22 cellular contexts compared by ENCODE assay signal in genomic region chrX:16300831-16301230, GRCh38.
"Had no signal": no experiment of that assay in that cellular context is flagged by ENCODE, and none has a peak within 500 bp of the region (broad histone marks: within the 10 kb centered on the region; RNA-seq: fewer than 3 reads in every experiment).

No MANE protein-coding gene starts in this region.

- H3K4me1 ChIP-seq: colonic mucosa, esophagus muscularis mucosa, gastrocnemius medialis, heart right ventricle, left lung, lower lobe of right lung had no signal

- H3K27ac ChIP-seq: colonic mucosa, esophagus muscularis mucosa, gastrocnemius medialis, heart right ventricle, left lung, lower lobe of right lung had no signal

- FAIRE-seq: endometrium, islet of Langerhans, keratinocyte had no signal

- H3K36me3 ChIP-seq: colonic mucosa, esophagus muscularis mucosa, gastrocnemius medialis, heart right ventricle, left lung, lower lobe of right lung had no signal

- ATAC-seq: effector memory CD8-positive, alpha-beta T cell; gastrocnemius medialis; heart right ventricle; left cardiac atrium; left lung; left ventricle myocardium superior; lower lobe of right lung had no signal

- H3K4me3 ChIP-seq: colonic mucosa, esophagus muscularis mucosa, gastrocnemius medialis, heart right ventricle, left lung, lower lobe of right lung had no signal

- DNase-seq: cerebellar nuclear complex; colonic mucosa; cortex of kidney; effector CD8-positive, alpha-beta T cell; effector memory CD8-positive, alpha-beta T cell; endodermal cell; foreskin melanocyte; gastrocnemius medialis; glutamatergic neuron; head of caudate nucleus; heart right ventricle; hippocampal formation; left cardiac atrium; left lung; left ventricle myocardium superior; lower lobe of right lung; mesendoderm; midbrain had no signal

- H3K9me3 ChIP-seq: colonic mucosa, esophagus muscularis mucosa, gastrocnemius medialis, heart right ventricle, left lung, lower lobe of right lung had no signal

- H3K27me3 ChIP-seq: colonic mucosa, gastrocnemius medialis had no signal
